8 cellular contexts compared by ENCODE assay signal in genomic region chr12:103929051-103929908, GRCh38. TPM values are rescaled to one million over a fixed set of nuclear protein-coding genes. Genes with fewer than 3 reads are reported as not detected.
DNase-seq lines count a peak whose midpoint lies in the region; ATAC-seq, FAIRE-seq and TF ChIP-seq lines count a peak whose summit lies in the region.

No MANE protein-coding gene starts in this region.

- H3K4me2 ChIP-seq in HepG2 (ENCODE audit: low read depth, low read length) = peak overlapping the region; percentile 87

- POLR2A ChIA-PET in activated CD4-positive, alpha-beta memory T cell treated with anti-CD3 and anti-CD28 coated beads, Interleukin-2, amount 10 ng/mL, durations not matched to agents 7 days and 5 days (lab: Charles Lee) = interaction anchor here (0.7 to 4.4 kb wide), 36 partner anchors 11 to 1867 kb away, joined by 3 to 128 read pairs (median 4); partner anchors contain the start of genes C12orf75, HCFC2, NFYB and NT5DC3
- POLR2A ChIA-PET in HepG2 (lab: Yijun Ruan, JAX) = interaction anchor here (0.6 to 2.1 kb wide), 17 partner anchors 11 to 357 kb away, joined by 3 to 60 read pairs (median 6); partner anchors contain the start of genes HCFC2, NFYB, NT5DC3 and TDG

- H3K36me3 ChIP-seq in HepG2 (replicated peaks in 1 of 2; ENCODE audit: control insufficient read depth in 1 of 2, insufficient read depth in 2 of 2, low read length in 2 of 2) = peaks cover 2 to 23% of the 10 kb centered on the region in 2 experiments; a peak in 4 of 5 replicates

- peak overlapping the region; percentile 100 for H3K27ac Mint-ChIP-seq in activated CD4-positive, alpha-beta memory T cell treated with anti-CD3 and anti-CD28 coated beads, Interleukin-2, amount 10 ng/mL, durations not matched to agents 7 days and 5 days

- H3K9me3 ChIP-seq in HepG2 (ENCODE audit: low read length) = no peaks in the 10 kb centered on the region

- FAIRE-seq in HepG2 (lab: Jason Lieb, UNC) = no peak

- peak overlapping the region; percentile 83 for H3K9ac ChIP-seq in HepG2 (ENCODE audit: insufficient read depth, low read depth, low read length)

- TF ChIP-seq CTCF in AG10803 (conservative IDR thresholded peaks at IDR 0.05; ENCODE audit: low read length) (no peak), dorsolateral prefrontal cortex (IDR thresholded peaks at IDR 0.05 in 54 of 56, conservative IDR thresholded peaks at IDR 0.05 in 2 of 56; ENCODE audit: low read depth in 1 of 56, partially characterized antibody in 56 of 56) (peak in 2 of 56 donors; percentile 0 to 3), HepG2 (CRISPR knock-in tag; IDR thresholded peaks at IDR 0.05) (no peak)

- peak overlapping the region; percentile 83 for H3K4me3 Mint-ChIP-seq in activated CD4-positive, alpha-beta memory T cell treated with anti-CD3 and anti-CD28 coated beads, Interleukin-2, amount 10 ng/mL, durations not matched to agents 7 days and 5 days

- no peak for TF ChIP-seq RAD21 in HepG2 (CRISPR knock-in tag; IDR thresholded peaks at IDR 0.05)

- ATAC-seq in GM19324 (IDR thresholded peaks at IDR 0.05; ENCODE audit: low FRiP score, unreplicated experiment) (peak; percentile 24), HepG2 (peak; percentile 75)

- peak; percentile 64 to 82; a peak in 3 of 4 replicates for TF ChIP-seq POLR2A in HepG2 (IDR thresholded peaks at IDR 0.05; ENCODE audit: insufficient read depth in 1 of 2, low read depth in 2 of 2, low read length in 2 of 2)

- H3K27me3 ChIP-seq in dorsolateral prefrontal cortex (no peaks in the 10 kb centered on the region), HepG2 (ENCODE audit: control insufficient read depth in 1 of 2, insufficient read depth in 2 of 2, low read length in 2 of 2) (no peaks in the 10 kb centered on the region; a peak in 1 of 5 replicates)

- H3K27me3 Mint-ChIP-seq in activated CD4-positive, alpha-beta memory T cell treated with anti-CD3 and anti-CD28 coated beads, Interleukin-2, amount 10 ng/mL, durations not matched to agents 7 days and 5 days = no peaks in the 10 kb centered on the region

- in situ Hi-C loops in HepG2 (cut with HindIII; ENCODE audit: extremely low pct_ligation_motif_present, low pct_unique_long_range_greater_than_20kb) = no loop called here

- H3K36me3 Mint-ChIP-seq in activated CD4-positive, alpha-beta memory T cell treated with anti-CD3 and anti-CD28 coated beads, Interleukin-2, amount 10 ng/mL, durations not matched to agents 7 days and 5 days (ENCODE audit: low read depth) = peaks cover 41% of the 10 kb centered on the region

- peak overlapping the region; percentile 73 for H3K4me3 ChIP-seq in AG10803 (ENCODE audit: low read length)
- H3K4me3 ChIP-seq in dorsolateral prefrontal cortex = peak overlapping the region; percentile 42 to 100 (median 94)
- H3K4me3 ChIP-seq in HepG2 (replicated peaks in 1 of 3; ENCODE audit: insufficient read depth in 1 of 3, low read depth in 2 of 3, low read length in 3 of 3) = peak overlapping the region; percentile 66 to 79 (median 69)

- CTCF ChIA-PET in activated CD4-positive, alpha-beta memory T cell treated with anti-CD3 and anti-CD28 coated beads, Interleukin-2, amount 10 ng/mL, durations not matched to agents 7 days and 5 days (lab: Charles Lee) = interaction anchor here (1.0 to 2.0 kb wide), 6 partner anchors 34 to 180 kb away, joined by 3 to 9 read pairs (median 4); partner anchors contain the start of genes HCFC2 and TDG
- CTCF ChIA-PET in HepG2 (lab: Yijun Ruan, JAX; ENCODE audit: low intra/inter-chr PET ratio, low total read pairs) = no interaction called here

- peak; percentile 92 for DNase-seq in AG10803 (ENCODE audit: low read depth)
- DNase-seq in HK-2 (ENCODE audit: unreplicated experiment) = peak; percentile 85
- peak; percentile 95 for DNase-seq in NCI-H82 treated with DMSO at 0.1 percent for 48 hours (lab: John Stamatoyannopoulos, UW; ENCODE audit: unreplicated experiment)
- peak; percentile 86 for DNase-seq in activated CD4-positive, alpha-beta memory T cell treated with anti-CD3 and anti-CD28 coated beads, Interleukin-2, amount 10 ng/mL, durations not matched to agents 7 days and 5 days
- peak; percentile 61 to 94 (median 89) for DNase-seq in dorsolateral prefrontal cortex
- peak; percentile 87 for DNase-seq in HepG2 (ENCODE audit: low spot score)
- peak; percentile 79 for DNase-seq in stimulated activated CD4-positive, alpha-beta T cell treated with anti-CD3 and anti-CD28 coated beads, Interleukin-2, amount 100 ng/mL, for 4 hours (ENCODE audit: low read depth)

- H3K9me3 Mint-ChIP-seq in activated CD4-positive, alpha-beta memory T cell treated with anti-CD3 and anti-CD28 coated beads, Interleukin-2, amount 10 ng/mL, durations not matched to agents 7 days and 5 days = no peaks in the 10 kb centered on the region

- TF ChIP-seq EP300 in HepG2 (IDR thresholded peaks at IDR 0.05; ENCODE audit: low read depth in 2 of 2, low read length in 2 of 2) (no peak), HepG2 (CRISPR knock-in tag; IDR thresholded peaks at IDR 0.05; ENCODE audit: borderline replicate concordance) (no peak)

- peaks cover 61% of the 10 kb centered on the region for H3K4me1 Mint-ChIP-seq in activated CD4-positive, alpha-beta memory T cell treated with anti-CD3 and anti-CD28 coated beads, Interleukin-2, amount 10 ng/mL, durations not matched to agents 7 days and 5 days

- TSS peak; percentile 93 for BruUV-seq in HepG2 (replicated peaks; lab: Mats Ljungman, UMichigan)

- H3K27ac ChIP-seq in dorsolateral prefrontal cortex = peak overlapping the region; percentile 74 to 98 (median 95)
- peak overlapping the region; percentile 90 for H3K27ac ChIP-seq in HepG2 (ENCODE audit: extremely low read length, insufficient read depth, low read length)

- intact Hi-C loops in dorsolateral prefrontal cortex (cut with DNase I) (loop anchor here in 1 of 2 donors (2.0 kb wide), 1 partner anchor 28 kb away; a partner anchor contains a TSS), HepG2 (cut with micrococcal nuclease; ENCODE audit: unreplicated experiment) (loop anchor here (1.0 to 2.0 kb wide), 2 partner anchors 50 to 88 kb away; partner anchors contain the start of gene NT5DC3)

- 1% methylated on average over 35 of the region's 44 CpGs for WGBS in HepG2 (ENCODE audit: low lambda C conversion rate)

- peaks cover 36% of the 10 kb centered on the region for H3K4me1 ChIP-seq in HepG2 (ENCODE audit: insufficient read depth, low read length)

- peak overlapping the region; percentile 97 for H2AFZ ChIP-seq in HepG2 (ENCODE audit: low read length)

- peaks cover 25% of the 10 kb centered on the region for H4K20me1 ChIP-seq in HepG2 (ENCODE audit: insufficient read depth, low read length)

- peaks cover 40% of the 10 kb centered on the region for H3K79me2 ChIP-seq in HepG2 (ENCODE audit: insufficient read depth, low read length)

RNA-seq across cellular contexts. Expression of gene HSP90B1, which starts 0.9 kb away (rescaled TPM):
- total RNA-seq in activated CD4-positive, alpha-beta memory T cell treated with anti-CD3 and anti-CD28 coated beads, Interleukin-2, amount 10 ng/mL, durations not matched to agents 7 days and 5 days = 100 to 1,000 TPM; 375 to 378 TPM
- 100 to 1,000 TPM; 164 to 489 (median 276) TPM for total RNA-seq in dorsolateral prefrontal cortex
- total RNA-seq in HepG2 (2016; rRNA removed; fragmentation: Illumina TruSeq; extraction: Trizol) = 496 and 954 TPM in 2 replicates
- 47.0 and 69.8 TPM in 2 replicates for total RNA-seq in HepG2 (2016; cell fraction: cytosol; rRNA removed; fragmentation: Illumina TruSeq; extraction: Trizol; ENCODE audit: low read depth)
- 468 and 962 TPM in 2 replicates for total RNA-seq in HepG2 (2016; cell fraction: insoluble cytoplasmic fraction; rRNA removed; fragmentation: Illumina TruSeq; extraction: Trizol)
- 69.5 and 84.4 TPM in 2 replicates for total RNA-seq in HepG2 (2016; cell fraction: membrane; rRNA removed; fragmentation: Illumina TruSeq; extraction: Trizol)
- total RNA-seq in HepG2 (2016; cell fraction: nucleus; rRNA removed; fragmentation: Illumina TruSeq; extraction: Trizol) = 1,047 and 1,178 TPM in 2 replicates
- polyA plus RNA-seq in HepG2 (2011; rRNA removed) = 621 and 800 TPM in 2 replicates
- polyA plus RNA-seq in HepG2 (2011; cell fraction: cytosol; rRNA removed) = 280 and 440 TPM in 2 replicates
- 376 and 536 TPM in 2 replicates for polyA plus RNA-seq in HepG2 (2011; cell fraction: nucleus; rRNA removed)
- polyA plus RNA-seq in HepG2 (2012) = 1,055 and 1,205 TPM in 2 replicates
- polyA plus RNA-seq in HepG2 (2016; cell fraction: cytosol; fragmentation: Illumina TruSeq; extraction: Trizol; ENCODE audit: low read depth) = 44.1 and 50.8 TPM in 2 replicates
- 498 and 522 TPM in 2 replicates for polyA plus RNA-seq in HepG2 (2016; cell fraction: insoluble cytoplasmic fraction; fragmentation: Illumina TruSeq; extraction: Trizol; ENCODE audit: low read depth)
- polyA plus RNA-seq in HepG2 (2016; cell fraction: membrane; fragmentation: Illumina TruSeq; extraction: Trizol; ENCODE audit: low read depth) = 50.1 and 59.6 TPM in 2 replicates
- polyA plus RNA-seq in HepG2 (2016; cell fraction: nucleus; fragmentation: Illumina TruSeq; extraction: Trizol; ENCODE audit: insufficient read depth, low read depth) = 1,450 and 1,620 TPM in 2 replicates
- polyA minus RNA-seq in HepG2 (2011; rRNA and poly(A)+ RNA removed; ENCODE audit: low replicate concordance) = 80.4 and 149 TPM in 2 replicates
- 307 and 357 TPM in 2 replicates for polyA minus RNA-seq in HepG2 (2011; cell fraction: cytosol; rRNA and poly(A)+ RNA removed)
- 422 and 476 TPM in 2 replicates for polyA minus RNA-seq in HepG2 (2011; cell fraction: nucleus; rRNA and poly(A)+ RNA removed)

RNA-seq across cellular contexts. Expression of gene TDG, which starts 36.4 kb away (rescaled TPM):
- 10 to 100 TPM; 33.0 to 34.4 TPM for total RNA-seq in activated CD4-positive, alpha-beta memory T cell treated with anti-CD3 and anti-CD28 coated beads, Interleukin-2, amount 10 ng/mL, durations not matched to agents 7 days and 5 days
- total RNA-seq in dorsolateral prefrontal cortex (10 to 100 TPM in 119 of 120 experiments, 1 to 10 TPM in 1; 9.9 to 22.2 (median 15.5) TPM), HepG2 (2016; rRNA removed; fragmentation: Illumina TruSeq; extraction: Trizol) (19.5 and 24.0 TPM in 2 replicates)
- total RNA-seq in HepG2 (2016; cell fraction: cytosol; rRNA removed; fragmentation: Illumina TruSeq; extraction: Trizol; ENCODE audit: low read depth) = 11.8 and 12.8 TPM in 2 replicates
- 20.9 and 24.6 TPM in 2 replicates for total RNA-seq in HepG2 (2016; cell fraction: insoluble cytoplasmic fraction; rRNA removed; fragmentation: Illumina TruSeq; extraction: Trizol)
- total RNA-seq in HepG2 (2016; cell fraction: membrane; rRNA removed; fragmentation: Illumina TruSeq; extraction: Trizol) = 7.4 TPM in 2 replicates
- total RNA-seq in HepG2 (2016; cell fraction: nucleus; rRNA removed; fragmentation: Illumina TruSeq; extraction: Trizol) = 25.3 and 26.6 TPM in 2 replicates
- polyA plus RNA-seq in HepG2 (2011; rRNA removed) = 12.7 and 14.2 TPM in 2 replicates
- polyA plus RNA-seq in HepG2 (2011; cell fraction: cytosol; rRNA removed) = 4.6 and 6.2 TPM in 2 replicates
- polyA plus RNA-seq in HepG2 (2011; cell fraction: nucleus; rRNA removed) = 15.3 and 21.4 TPM in 2 replicates
- polyA plus RNA-seq in HepG2 (2012) = 14.2 and 14.6 TPM in 2 replicates
- 0.63 and 0.67 TPM in 2 replicates for polyA plus RNA-seq in HepG2 (2016; cell fraction: cytosol; fragmentation: Illumina TruSeq; extraction: Trizol; ENCODE audit: low read depth)
- 22.2 and 22.3 TPM in 2 replicates for polyA plus RNA-seq in HepG2 (2016; cell fraction: insoluble cytoplasmic fraction; fragmentation: Illumina TruSeq; extraction: Trizol; ENCODE audit: low read depth)
- polyA plus RNA-seq in HepG2 (2016; cell fraction: membrane; fragmentation: Illumina TruSeq; extraction: Trizol; ENCODE audit: low read depth) = 2.8 and 3.2 TPM in 2 replicates
- 35.4 and 37.9 TPM in 2 replicates for polyA plus RNA-seq in HepG2 (2016; cell fraction: nucleus; fragmentation: Illumina TruSeq; extraction: Trizol; ENCODE audit: insufficient read depth, low read depth)
- 4.8 and 13.4 TPM in 2 replicates for polyA minus RNA-seq in HepG2 (2011; rRNA and poly(A)+ RNA removed; ENCODE audit: low replicate concordance)
- polyA minus RNA-seq in HepG2 (2011; cell fraction: cytosol; rRNA and poly(A)+ RNA removed) = 7.5 and 7.9 TPM in 2 replicates
- polyA minus RNA-seq in HepG2 (2011; cell fraction: nucleus; rRNA and poly(A)+ RNA removed) = 37.8 and 39.1 TPM in 2 replicates

Comparison
In these comparisons a context has a peak if more than half of its experiments do, and no peak if none do; other contexts are left out.
1. Peak in every context shown above with its lines: DNase-seq, ATAC-seq, H3K4me3 ChIP-seq and H3K27ac ChIP-seq.